ENCODE assay signal across 8 cellular contexts in the genomic region with DNA sequence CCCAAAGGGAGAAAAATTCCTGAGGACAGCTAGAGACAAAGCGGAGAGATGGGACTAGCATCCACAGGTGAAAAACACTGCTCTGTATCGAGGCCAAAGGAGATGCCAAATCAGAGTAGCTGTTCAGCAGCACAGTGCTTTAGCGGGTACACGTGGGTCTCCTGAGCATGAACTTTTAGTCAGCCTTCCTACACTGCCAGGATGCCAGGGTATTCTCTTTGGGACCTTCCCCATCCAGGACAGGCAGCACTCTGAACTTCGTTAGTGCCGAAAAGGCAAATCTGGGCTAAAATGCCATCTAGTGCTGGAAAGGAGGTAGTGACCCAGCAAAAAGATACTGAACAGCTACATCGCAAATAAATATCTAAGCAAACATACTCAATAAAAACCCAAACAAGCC.
DNase-seq lines count a peak whose midpoint lies in the region; ATAC-seq and TF ChIP-seq lines count a peak whose summit lies in the region.

No MANE protein-coding gene starts in this region.

- H3K27me3 ChIP-seq in kidney epithelial cell (ENCODE audit: control insufficient read depth, insufficient read depth, low read length): no peaks in the 10 kb centered on the region

- H3K4me3 ChIP-seq in astrocyte of the cerebellum (ENCODE audit: low read depth, low read length) (no peak overlapping the region), kidney epithelial cell (ENCODE audit: low read depth, low read length) (no peak overlapping the region)

- peak; percentile 78 for TF ChIP-seq CTCF in AG09319 (IDR thresholded peaks at IDR 0.05; ENCODE audit: low read depth, low read length)
- peak; percentile 42 for TF ChIP-seq CTCF in GM13976 (IDR thresholded peaks at IDR 0.05; ENCODE audit: borderline replicate concordance, control extremely low read depth, extremely low read depth, insufficient read depth, missing control alignments)
- TF ChIP-seq CTCF in astrocyte of the cerebellum (IDR thresholded peaks at IDR 0.05; ENCODE audit: low read depth, low read length, missing control alignments): peak; percentile 79
- TF ChIP-seq CTCF in kidney epithelial cell (IDR thresholded peaks at IDR 0.05; ENCODE audit: insufficient read depth, low read length, poor library complexity, severe bottlenecking): peak; percentile 70

- no peak for DNase-seq in AG09319 (ENCODE audit: extremely low read depth, low read depth)
- DNase-seq in GM13976 (ENCODE audit: low spot score): peak; percentile 12
- peak; percentile 64 for DNase-seq in NCI-H2171 treated with DMSO at 0.1 percent for 48 hours (lab: John Stamatoyannopoulos, UW)
- DNase-seq in astrocyte of the cerebellum (ENCODE audit: low read depth): peak; percentile 4
- DNase-seq in kidney epithelial cell (ENCODE audit: low read depth): no peak
- DNase-seq in activated CD8-positive, alpha-beta memory T cell treated with anti-CD3 and anti-CD28 coated beads for 24 hours: no peak
- DNase-seq in NCI-H187 (lab: John Stamatoyannopoulos, UW): no peak

- H3K36me3 ChIP-seq in kidney epithelial cell (ENCODE audit: control insufficient read depth, insufficient read depth, low read length): no peaks in the 10 kb centered on the region

- in situ Hi-C loops in GM13976 (cut with MboI; ENCODE audit: low sequenced_read_pairs, unreplicated experiment): no loop called here
- in situ Hi-C loops in astrocyte of the cerebellum (cut with HindIII; ENCODE audit: low sequenced_read_pairs): no loop called here

- ATAC-seq in HG02798 (IDR thresholded peaks at IDR 0.05; ENCODE audit: poor library complexity, unreplicated experiment): peak; percentile 79

Comparison
In these comparisons a context has a peak if more than half of its experiments do, and no peak if none do; other contexts are left out.
1. DNase-seq: peak in GM13976 (single experiment), NCI-H2171 treated with DMSO at 0.1 percent for 48 hours (single experiment) and astrocyte of the cerebellum (single experiment); none in AG09319 (single experiment), kidney epithelial cell (single experiment), activated CD8-positive, alpha-beta memory T cell treated with anti-CD3 and anti-CD28 coated beads for 24 hours (single experiment) and NCI-H187 (0 of 2).
2. Peak in every context shown above with its lines, with median percentiles within 50 percentile points of each other: CTCF ChIP-seq.